In genomic region chr5:179318193-179318955, GRCh38 we compare ENCODE assay signal across 20 cellular contexts. TPM values are rescaled to one million over a fixed set of nuclear protein-coding genes. Genes with fewer than 3 reads are reported as not detected.
DNase-seq lines count a peak whose midpoint lies in the region; ATAC-seq and TF ChIP-seq lines count a peak whose summit lies in the region.
"Had no signal": no experiment of that assay in that cellular context is flagged by ENCODE, and none has a peak within 500 bp of the region (broad histone marks: within the 10 kb centered on the region; RNA-seq: fewer than 3 reads in every experiment).

No MANE protein-coding gene starts in this region.

- TF ChIP-seq CTCF in WERI-Rb-1 (IDR thresholded peaks at IDR 0.05; ENCODE audit: low read depth, low read length) = no peak
- TF ChIP-seq CTCF in mucosa of descending colon (IDR thresholded peaks at IDR 0.05) = no peak
- no peak for TF ChIP-seq CTCF in upper lobe of right lung (IDR thresholded peaks at IDR 0.05)

- H3K9me3 Mint-ChIP-seq in activated CD8-positive, alpha-beta memory T cell treated with anti-CD3 and anti-CD28 coated beads, Interleukin-2, amount 10 ng/mL, durations not matched to agents 7 days and 5 days (ENCODE audit: low read depth) = no peaks in the 10 kb centered on the region

- H3K36me3 ChIP-seq in WERI-Rb-1 (no peaks in the 10 kb centered on the region), mucosa of descending colon (ENCODE audit: low read depth) (no peaks in the 10 kb centered on the region), upper lobe of right lung (no peaks in the 10 kb centered on the region)
- H3K36me3 ChIP-seq: colonic mucosa had no signal

- H3K27ac ChIP-seq in WERI-Rb-1 (no peak overlapping the region), upper lobe of right lung (no peak overlapping the region)
- H3K27ac ChIP-seq: A549, colonic mucosa had no signal

- no peak for ATAC-seq in activated CD8-positive, alpha-beta memory T cell treated with anti-CD3 and anti-CD28 coated beads, Interleukin-2, amount 10 ng/mL, durations not matched to agents 7 days and 5 days
- no peak for ATAC-seq in mucosa of descending colon
- ATAC-seq in upper lobe of right lung = no peak
- ATAC-seq: A549; K562; stimulated activated naive B cell treated with anti-CD40 and anti-IgM and Interleukin-4, amounts not matched to agents 10 μg/mL and 1 μg/mL and 100 μg/mL, for 72 hours had no signal

- no peak overlapping the region for H3K4me3 ChIP-seq in WERI-Rb-1 (ENCODE audit: low read depth, low read length)
- H3K4me3 ChIP-seq in mucosa of descending colon = no peak overlapping the region
- H3K4me3 ChIP-seq in upper lobe of right lung = no peak overlapping the region
- H3K4me3 ChIP-seq: A549, colonic mucosa, K562 had no signal

- CTCF ChIA-PET in activated CD8-positive, alpha-beta memory T cell treated with anti-CD3 and anti-CD28 coated beads, Interleukin-2, amount 10 ng/mL, durations not matched to agents 7 days and 5 days (lab: Charles Lee) = no interaction called here

- no peaks in the 10 kb centered on the region for H3K4me1 Mint-ChIP-seq in activated CD8-positive, alpha-beta memory T cell treated with anti-CD3 and anti-CD28 coated beads, Interleukin-2, amount 10 ng/mL, durations not matched to agents 7 days and 5 days
- H3K4me1 Mint-ChIP-seq: CD8-positive, alpha-beta memory T cell; memory B cell; stimulated activated naive B cell treated with anti-CD40 and anti-IgM and Interleukin-4, amounts not matched to agents 10 μg/mL and 1 μg/mL and 100 μg/mL, for 72 hours had no signal

- no peaks in the 10 kb centered on the region for H3K27me3 Mint-ChIP-seq in activated CD8-positive, alpha-beta memory T cell treated with anti-CD3 and anti-CD28 coated beads, Interleukin-2, amount 10 ng/mL, durations not matched to agents 7 days and 5 days

- peak; percentile 6 for DNase-seq in activated CD8-positive, alpha-beta memory T cell treated with anti-CD3 and anti-CD28 coated beads, Interleukin-2, amount 50 U/mL, for 4 hours
- DNase-seq in activated CD8-positive, alpha-beta memory T cell treated with anti-CD3 and anti-CD28 coated beads, Interleukin-2, amount 10 ng/mL, durations not matched to agents 7 days and 5 days = no peak
- DNase-seq in WERI-Rb-1 (peak; percentile 47), mucosa of descending colon (peak in 2 of 3 donors; percentile 12 to 36), upper lobe of right lung (peak; percentile 23), HT-29 (ENCODE audit: low spot score) (no peak), NOMO-1 (lab: John Stamatoyannopoulos, UW; ENCODE audit: unreplicated experiment in 2 of 2) (no peak), UCSD-AML1 (lab: John Stamatoyannopoulos, UW; ENCODE audit: unreplicated experiment) (no peak)
- DNase-seq: activated CD4-positive, CD25-positive, alpha-beta regulatory T cell treated with anti-CD3 and anti-CD28 coated beads, Interleukin-2, amount 50 U/mL, for 72 hours; activated naive CD4-positive, alpha-beta T cell; colonic mucosa; NCI-H1048; NK-92 treated with Interleukin-12 subunit alpha and Interleukin-12 subunit beta, amount 100 ng/mL, for 24 hours; stimulated activated CD4-positive, alpha-beta T cell treated with anti-CD3 and anti-CD28 coated beads, Interleukin-12 subunit alpha, Interleukin-12 subunit beta, amount 100 ng/mL, for 4 hours; stimulated activated naive B cell treated with anti-CD40 and anti-IgM and Interleukin-4, amounts not matched to agents 10 μg/mL and 1 μg/mL and 100 μg/mL, for 72 hours; T-helper 2 cell had no signal

- H3K9me3 ChIP-seq in WERI-Rb-1 (ENCODE audit: severe bottlenecking) (no peaks in the 10 kb centered on the region), mucosa of descending colon (no peaks in the 10 kb centered on the region), upper lobe of right lung (no peaks in the 10 kb centered on the region)
- H3K9me3 ChIP-seq: A549, colonic mucosa had no signal

- H3K4me3 Mint-ChIP-seq in activated CD8-positive, alpha-beta memory T cell treated with anti-CD3 and anti-CD28 coated beads, Interleukin-2, amount 10 ng/mL, durations not matched to agents 7 days and 5 days = no peak overlapping the region
- H3K4me3 Mint-ChIP-seq: CD8-positive, alpha-beta memory T cell; memory B cell; stimulated activated naive B cell treated with anti-CD40 and anti-IgM and Interleukin-4, amounts not matched to agents 10 μg/mL and 1 μg/mL and 100 μg/mL, for 72 hours had no signal

- H3K4me1 ChIP-seq in mucosa of descending colon (ENCODE audit: low read depth) = no peaks in the 10 kb centered on the region
- H3K4me1 ChIP-seq in upper lobe of right lung = peaks cover 19% of the 10 kb centered on the region
- H3K4me1 ChIP-seq: A549, colonic mucosa had no signal

- no peaks in the 10 kb centered on the region for H3K36me3 Mint-ChIP-seq in activated CD8-positive, alpha-beta memory T cell treated with anti-CD3 and anti-CD28 coated beads, Interleukin-2, amount 10 ng/mL, durations not matched to agents 7 days and 5 days
- H3K36me3 Mint-ChIP-seq: CD8-positive, alpha-beta memory T cell; stimulated activated naive B cell treated with anti-CD40 and anti-IgM and Interleukin-4, amounts not matched to agents 10 μg/mL and 1 μg/mL and 100 μg/mL, for 72 hours had no signal

- intact Hi-C loops in mucosa of descending colon (cut with DNase I, micrococcal nuclease) (no loop called here), upper lobe of right lung (cut with DNase I) (no loop called here)

- no peak overlapping the region for H3K27ac Mint-ChIP-seq in activated CD8-positive, alpha-beta memory T cell treated with anti-CD3 and anti-CD28 coated beads, Interleukin-2, amount 10 ng/mL, durations not matched to agents 7 days and 5 days
- H3K27ac Mint-ChIP-seq: memory B cell; stimulated activated naive B cell treated with anti-CD40 and anti-IgM and Interleukin-4, amounts not matched to agents 10 μg/mL and 1 μg/mL and 100 μg/mL, for 72 hours had no signal

- H3K27me3 ChIP-seq in WERI-Rb-1 (ENCODE audit: insufficient read depth, low read depth, severe bottlenecking) (no peaks in the 10 kb centered on the region), upper lobe of right lung (no peaks in the 10 kb centered on the region)
- H3K27me3 ChIP-seq: colonic mucosa had no signal

RNA-seq across cellular contexts. Expression of gene ADAMTS2, which starts 26.9 kb away (rescaled TPM):
- total RNA-seq in activated CD8-positive, alpha-beta memory T cell treated with anti-CD3 and anti-CD28 coated beads, Interleukin-2, amount 10 ng/mL, durations not matched to agents 7 days and 5 days = not detected
- total RNA-seq in mucosa of descending colon = 1 to 10 TPM; 1.3 to 9.2 (median 7.3) TPM
- total RNA-seq in upper lobe of right lung = 16.4 TPM
- total RNA-seq in HT-29 (2014; rRNA removed; shearing (Covaris generic)) = not detected in 2 replicates
- total RNA-seq: CD8-positive, alpha-beta memory T cell; K562 had no signal

Comparison
In these comparisons a context has a peak if more than half of its experiments do, and no peak if none do; other contexts are left out.
1. DNase-seq: peak in activated CD8-positive, alpha-beta memory T cell treated with anti-CD3 and anti-CD28 coated beads, Interleukin-2, amount 50 U/mL, for 4 hours (single experiment), WERI-Rb-1 (single experiment), mucosa of descending colon (2 of 3) and upper lobe of right lung (single experiment); none in activated CD8-positive, alpha-beta memory T cell treated with anti-CD3 and anti-CD28 coated beads, Interleukin-2, amount 10 ng/mL, durations not matched to agents 7 days and 5 days (single experiment), HT-29 (single experiment), NOMO-1 (0 of 2) and UCSD-AML1 (single experiment).